ENCODE assay signal across 8 cellular contexts in the genomic region with DNA sequence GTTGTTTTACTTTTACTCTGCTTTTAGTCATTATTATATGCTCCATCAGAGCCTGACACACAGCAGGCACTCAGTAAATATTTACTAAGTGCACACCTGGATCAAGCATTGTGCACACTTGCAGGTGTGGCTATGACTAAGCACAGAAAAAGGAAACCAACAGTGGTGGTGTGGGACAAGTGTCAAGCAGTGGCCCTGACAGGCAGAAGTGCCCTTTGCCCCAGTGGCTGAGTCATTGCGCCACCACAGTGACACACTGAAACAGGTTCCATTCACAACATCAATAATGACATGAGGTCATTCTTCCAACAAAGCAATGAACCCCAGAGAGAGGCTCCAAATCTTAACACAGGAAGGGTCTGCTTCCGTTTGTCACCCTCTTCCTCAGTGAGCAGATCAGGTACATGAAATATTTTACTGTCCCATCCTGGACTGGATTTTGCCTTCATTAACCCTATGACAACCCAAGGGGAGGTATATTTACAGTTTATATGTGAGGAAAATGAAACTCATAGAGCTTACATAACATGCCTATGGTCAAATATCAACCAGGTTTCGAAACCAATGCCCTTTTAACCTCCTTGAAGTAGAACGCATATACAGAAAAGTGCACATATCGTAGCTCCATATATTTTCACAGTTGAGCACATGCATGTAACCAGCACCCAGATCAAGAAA.
DNase-seq lines count a peak whose midpoint lies in the region; ATAC-seq and TF ChIP-seq lines count a peak whose summit lies in the region.

No MANE protein-coding gene starts in this region.

- 74 to 78% methylated on average over 5 of the region's 5 CpGs for WGBS in tibial nerve, 2 donors

- H3K9me3 ChIP-seq in tibial nerve = no peaks in the 10 kb centered on the region

- DNase-seq in H4 (ENCODE audit: low spot score) (peak; percentile 57), LNCaP clone FGC (ENCODE audit: low read depth) (peak; percentile 48), left kidney (ENCODE audit: low read depth, low spot score) (peak; percentile 19), tibial nerve (ENCODE audit: low spot score in 2 of 2) (no peak), D341Med (ENCODE audit: low spot score) (no peak), superior temporal gyrus (ENCODE audit: extremely low spot score) (no peak)
- DNase-seq in activated CD4-positive, alpha-beta T cell treated with anti-CD3 and anti-CD28 coated beads, Interleukin-2, amount 50 U/mL, for 48 hours = peak; percentile 23 to 47

- H3K4me1 ChIP-seq in tibial nerve = peaks cover 0 to 5% (median 0%) of the 10 kb centered on the region in 4 donors

- H3K27ac ChIP-seq in tibial nerve = peak overlapping the region in 2 of 4 donors; percentile 22 to 34

- TF ChIP-seq EP300 in tibial nerve (IDR thresholded peaks at IDR 0.05) = no peak

- ATAC-seq in GM18508 (IDR thresholded peaks at IDR 0.05; ENCODE audit: insufficient read depth, unreplicated experiment) = peak; percentile 98

- H3K4me3 ChIP-seq in LNCaP clone FGC (ENCODE audit: low read depth, low read length) (no peak overlapping the region), tibial nerve (no peak overlapping the region)

- no peaks in the 10 kb centered on the region for H3K36me3 ChIP-seq in tibial nerve

- no peaks in the 10 kb centered on the region for H3K27me3 ChIP-seq in tibial nerve

- TF ChIP-seq CTCF in LNCaP clone FGC (IDR thresholded peaks at IDR 0.05; ENCODE audit: control insufficient read depth, extremely low read depth, insufficient read depth) (no peak), tibial nerve (IDR thresholded peaks at IDR 0.05) (no peak)

- TF ChIP-seq POLR2A in tibial nerve (IDR thresholded peaks at IDR 0.05) = no peak

Comparison
In these comparisons a context has a peak if more than half of its experiments do, and no peak if none do; other contexts are left out.
1. DNase-seq: peak in H4 (single experiment), LNCaP clone FGC (single experiment), activated CD4-positive, alpha-beta T cell treated with anti-CD3 and anti-CD28 coated beads, Interleukin-2, amount 50 U/mL, for 48 hours (2 of 2) and left kidney (single experiment); none in tibial nerve (0 of 2), D341Med (single experiment) and superior temporal gyrus (single experiment).